ENCODE assay signal across 8 cellular contexts in the genomic region with DNA sequence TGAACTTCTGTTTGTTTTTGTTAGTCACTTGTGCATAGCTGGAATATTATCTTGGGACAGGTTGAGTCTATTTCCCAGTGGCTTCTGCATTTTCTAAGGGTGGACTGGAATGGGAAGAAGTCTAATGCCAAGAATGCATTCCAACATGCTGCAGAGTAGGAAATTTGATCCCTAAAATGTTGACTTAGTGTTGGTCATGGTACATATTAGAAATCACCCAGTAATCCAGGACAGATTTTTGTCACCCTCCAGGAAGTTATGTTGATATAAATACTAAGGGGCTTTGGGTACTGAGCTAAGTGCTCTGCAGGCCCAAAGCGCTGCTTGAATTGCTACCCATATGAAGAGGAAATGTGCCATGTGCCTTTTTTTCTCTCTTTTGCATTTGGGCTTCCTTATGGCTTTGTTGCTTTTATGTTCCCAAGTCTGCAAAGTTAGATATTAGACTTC. TPM values are rescaled to one million over a fixed set of nuclear protein-coding genes. Genes with fewer than 3 reads are reported as not detected.
DNase-seq lines count a peak whose midpoint lies in the region; ATAC-seq and TF ChIP-seq lines count a peak whose summit lies in the region.

No MANE protein-coding gene starts in this region.

- TF ChIP-seq POLR2A in suprapubic skin (IDR thresholded peaks at IDR 0.05): no peak

- WGBS in suprapubic skin: 46% methylated on average over 1 of the region's 1 CpG

- H3K9ac ChIP-seq in iPS-15b (ENCODE audit: low read depth, low read length): peak overlapping the region; percentile 1

- H3K4me3 Mint-ChIP-seq in activated CD4-positive, alpha-beta T cell treated with anti-CD3 and anti-CD28 coated beads for 36 hours: peak overlapping the region; percentile 4

- H3K27ac ChIP-seq in VCaP: peak overlapping the region; percentile 61
- peak overlapping the region; percentile 9 for H3K27ac ChIP-seq in suprapubic skin

- H3K4me3 ChIP-seq in iPS-15b (ENCODE audit: low read depth, low read length) (no peak overlapping the region), suprapubic skin (no peak overlapping the region)

- no peaks in the 10 kb centered on the region for H3K27me3 Mint-ChIP-seq in activated CD4-positive, alpha-beta T cell treated with anti-CD3 and anti-CD28 coated beads for 36 hours

- TF ChIP-seq CTCF in VCaP (conservative IDR thresholded peaks at IDR 0.05) (no peak), suprapubic skin (IDR thresholded peaks at IDR 0.05) (no peak), GM10248 (IDR thresholded peaks at IDR 0.05; ENCODE audit: control extremely low read depth, extremely low read depth, low read depth, missing control alignments) (no peak)

- peak overlapping the region; percentile 55 for H3K27ac Mint-ChIP-seq in activated CD4-positive, alpha-beta T cell treated with anti-CD3 and anti-CD28 coated beads for 36 hours

- POLR2A ChIA-PET in activated CD4-positive, alpha-beta T cell treated with anti-CD3 and anti-CD28 coated beads for 36 hours (lab: Charles Lee): interaction anchor here (0.8 to 1.2 kb wide), 2 partner anchors 14 to 82 kb away, joined by 3 to 4 read pairs; a partner anchor contains a TSS
- POLR2A ChIA-PET in GM10248 (lab: Yijun Ruan, JAX): interaction anchor here (0.5 to 2.5 kb wide), 2 partner anchors 13 to 62 kb away, joined by 4 to 10 read pairs; no protein-coding TSS in a partner anchor

- H3K36me3 Mint-ChIP-seq in activated CD4-positive, alpha-beta T cell treated with anti-CD3 and anti-CD28 coated beads for 36 hours (ENCODE audit: low read depth): peaks cover 51% of the 10 kb centered on the region

- no peak for DNase-seq in activated CD4-positive, alpha-beta T cell treated with anti-CD3 and anti-CD28 coated beads for 36 hours
- no peak for DNase-seq in activated CD4-positive, alpha-beta T cell treated with anti-CD3 and anti-CD28 coated beads for 1 hour
- DNase-seq in suprapubic skin (ENCODE audit: low spot score in 2 of 2) (no peak), HuH-7 (ENCODE audit: low spot score) (no peak), GM10248 (ENCODE audit: extremely low spot score) (no peak)

- no peak for ATAC-seq in activated CD4-positive, alpha-beta T cell treated with anti-CD3 and anti-CD28 coated beads for 36 hours
- ATAC-seq in HG03175 (IDR thresholded peaks at IDR 0.05; ENCODE audit: unreplicated experiment): no peak

- CTCF ChIA-PET in activated CD4-positive, alpha-beta T cell treated with anti-CD3 and anti-CD28 coated beads for 36 hours (lab: Charles Lee): interaction anchor here (0.7 to 1.2 kb wide), 2 partner anchors 9 to 35 kb away, joined by 4 to 5 read pairs; no protein-coding TSS in a partner anchor
- CTCF ChIA-PET in GM10248 (lab: Yijun Ruan, JAX): interaction anchor here (1.3 kb wide), 1 partner anchor 83 kb away, joined by 5 read pairs; no protein-coding TSS in a partner anchor

- H3K9me3 ChIP-seq in iPS-15b (ENCODE audit: control insufficient read depth, insufficient read depth, low read length) (no peaks in the 10 kb centered on the region), suprapubic skin (no peaks in the 10 kb centered on the region)

- no peaks in the 10 kb centered on the region for H3K36me3 ChIP-seq in iPS-15b (ENCODE audit: control insufficient read depth, insufficient read depth, low read length)
- peaks cover 14% of the 10 kb centered on the region for H3K36me3 ChIP-seq in suprapubic skin

- H3K27me3 ChIP-seq in iPS-15b (ENCODE audit: control insufficient read depth, insufficient read depth, low read length): no peaks in the 10 kb centered on the region
- no peaks in the 10 kb centered on the region for H3K27me3 ChIP-seq in suprapubic skin

- TF ChIP-seq EP300 in suprapubic skin (IDR thresholded peaks at IDR 0.05): no peak

- intact Hi-C loops in activated CD4-positive, alpha-beta T cell treated with anti-CD3 and anti-CD28 coated beads for 36 hours (cut with DNase I, micrococcal nuclease): no loop called here

- peaks cover 43% of the 10 kb centered on the region for H3K4me1 Mint-ChIP-seq in activated CD4-positive, alpha-beta T cell treated with anti-CD3 and anti-CD28 coated beads for 36 hours

- peaks cover 22% of the 10 kb centered on the region for H3K4me1 ChIP-seq in iPS-15b (ENCODE audit: control insufficient read depth, insufficient read depth, low read length)
- H3K4me1 ChIP-seq in suprapubic skin: peaks cover 82% of the 10 kb centered on the region

- no peaks in the 10 kb centered on the region for H3K9me3 Mint-ChIP-seq in activated CD4-positive, alpha-beta T cell treated with anti-CD3 and anti-CD28 coated beads for 36 hours (ENCODE audit: low read depth)

RNA-seq across cellular contexts. Expression of a gene that starts 10.0 kb away (rescaled TPM):
- 100 to 1,000 TPM in 1 of 2 experiments, 10 to 100 TPM in 1; 73.1 to 112 TPM for total RNA-seq in activated CD4-positive, alpha-beta T cell treated with anti-CD3 and anti-CD28 coated beads for 36 hours
- 10 to 100 TPM; 77.2 to 90.0 (median 83.5) TPM for total RNA-seq in suprapubic skin
